Comparison of ENCODE assay signal across 27 cellular contexts in genomic region chr2:9775999-9776685, GRCh38.
"Had no signal": no experiment of that assay in that cellular context is flagged by ENCODE, and none has a peak within 500 bp of the region (broad histone marks: within the 10 kb centered on the region; RNA-seq: fewer than 3 reads in every experiment).

No MANE protein-coding gene starts in this region.

- H3K27me3 ChIP-seq: adrenal gland, breast epithelium, Peyer's patch had no signal

- H3K9me3 Mint-ChIP-seq: activated naive CD8-positive, alpha-beta T cell treated with anti-CD3 and anti-CD28 coated beads, Interleukin-2, amount 10 ng/mL, durations not matched to agents 7 days and 5 days; WTC11 had no signal

- ATAC-seq: activated CD8-positive, alpha-beta T cell treated with anti-CD3 and anti-CD28 coated beads, Interleukin-2, amount 10 ng/mL, durations not matched to agents 7 days and 5 days; WTC11 had no signal

- H3K9me3 ChIP-seq: adrenal gland, breast epithelium, Peyer's patch had no signal

- DNase-seq: activated CD4-positive, alpha-beta T cell treated with anti-CD3 and anti-CD28 coated beads for 48 hours; activated CD4-positive, alpha-beta T cell treated with anti-CD3 and anti-CD28 coated beads, Interleukin-2, amount 50 U/mL, for 4 hours; activated CD4-positive, CD25-positive, alpha-beta regulatory T cell treated with anti-CD3 and anti-CD28 coated beads, Interleukin-2, amount 50 U/mL, for 72 hours; activated CD8-positive, alpha-beta memory T cell treated with anti-CD3 and anti-CD28 coated beads, Interleukin-2, amount 50 U/mL, for 48 hours; activated CD8-positive, alpha-beta T cell treated with anti-CD3 and anti-CD28 coated beads, Interleukin-2, amount 10 ng/mL, durations not matched to agents 7 days and 5 days; activated naive CD4-positive, alpha-beta T cell treated with anti-CD3 and anti-CD28 coated beads, Interleukin-2, amount 50 U/mL, for 16 hours; activated naive CD8-positive, alpha-beta T cell treated with anti-CD3 and anti-CD28 coated beads, Interleukin-2, amount 10 ng/mL, durations not matched to agents 7 days and 5 days; activated T-cell treated with anti-CD3 and anti-CD28 coated beads, Interleukin-2, amount 50 U/mL, for 1 hour; anterior cingulate cortex; caudate nucleus; KBM-7; NCI-H1092; NCI-H1417; NCI-H1694 treated with DMSO at 0.1 percent for 48 hours; NCI-H2029 treated with DMSO at 0.1 percent for 48 hours; NCI-H345; NCI-H510A; NCI-H526 treated with DMSO at 0.1 percent for 48 hours; NCI-H82; OCI-M1; SIG-M5; SW 1271 had no signal

- H3K36me3 ChIP-seq: adrenal gland, breast epithelium, Peyer's patch had no signal

- H3K4me3 ChIP-seq: adrenal gland, breast epithelium, Peyer's patch, SK-N-MC had no signal

- H3K36me3 Mint-ChIP-seq: activated naive CD8-positive, alpha-beta T cell treated with anti-CD3 and anti-CD28 coated beads, Interleukin-2, amount 10 ng/mL, durations not matched to agents 7 days and 5 days; WTC11 had no signal

- H3K4me3 Mint-ChIP-seq: activated CD8-positive, alpha-beta T cell treated with anti-CD3 and anti-CD28 coated beads, Interleukin-2, amount 10 ng/mL, durations not matched to agents 7 days and 5 days; activated naive CD8-positive, alpha-beta T cell treated with anti-CD3 and anti-CD28 coated beads, Interleukin-2, amount 10 ng/mL, durations not matched to agents 7 days and 5 days; WTC11 had no signal

- H3K27ac ChIP-seq: adrenal gland, breast epithelium, Peyer's patch, SK-N-MC had no signal

- H3K27ac Mint-ChIP-seq: activated CD8-positive, alpha-beta T cell treated with anti-CD3 and anti-CD28 coated beads, Interleukin-2, amount 10 ng/mL, durations not matched to agents 7 days and 5 days; activated naive CD8-positive, alpha-beta T cell treated with anti-CD3 and anti-CD28 coated beads, Interleukin-2, amount 10 ng/mL, durations not matched to agents 7 days and 5 days; WTC11 had no signal

- H3K4me1 ChIP-seq: adrenal gland had no signal
